In the genomic region with DNA sequence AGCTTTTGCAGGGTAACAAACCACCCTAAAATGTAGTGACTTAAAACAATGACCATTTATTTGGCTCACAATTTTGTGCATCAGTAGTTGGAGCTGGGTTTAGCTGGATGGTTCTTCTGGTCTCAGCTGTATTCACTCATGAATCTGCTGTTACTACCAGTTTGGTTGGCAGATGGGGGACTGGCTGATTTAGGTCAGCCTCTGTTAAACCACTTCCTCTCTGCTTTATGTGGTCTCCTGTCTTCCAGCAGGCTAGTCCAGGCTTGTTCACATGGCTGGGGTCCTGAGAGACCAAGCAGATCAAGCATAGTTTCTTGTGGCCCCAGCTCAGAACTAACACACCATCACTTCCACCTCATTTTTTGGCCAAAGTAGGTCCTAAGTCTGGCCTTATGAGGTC, we compare ENCODE assay signal across 22 cellular contexts.
"Had no signal": no experiment of that assay in that cellular context is flagged by ENCODE, and none has a peak within 500 bp of the region (broad histone marks: within the 10 kb centered on the region; RNA-seq: fewer than 3 reads in every experiment).

No MANE protein-coding gene starts in this region.

- H3K27me3 Mint-ChIP-seq: activated B cell treated with CpG ODN at 0.5 μM for 24 hours; activated CD4-positive, alpha-beta T cell treated with anti-CD3 and anti-CD28 coated beads for 36 hours; activated T-cell treated with anti-CD3 and anti-CD28 coated beads, Interleukin-2, amount 50 U/mL, for 24 hours; central memory CD8-positive, alpha-beta T cell; effector memory CD8-positive, alpha-beta T cell; progenitor cell of endocrine pancreas had no signal

- H3K9me3 Mint-ChIP-seq: activated B cell treated with CpG ODN at 0.5 μM for 24 hours; activated T-cell treated with anti-CD3 and anti-CD28 coated beads, Interleukin-2, amount 50 U/mL, for 24 hours; activated T-helper 17 cell treated with anti-CD3 and anti-CD28 coated beads, Interleukin-2, amount 50 U/mL, for 72 hours had no signal

- H3K4me1 Mint-ChIP-seq: activated B cell treated with CpG ODN at 0.5 μM for 24 hours; activated CD4-positive, alpha-beta T cell treated with anti-CD3 and anti-CD28 coated beads for 36 hours; activated naive CD8-positive, alpha-beta T cell treated with anti-CD3 and anti-CD28 coated beads for 36 hours; activated T-helper 17 cell treated with anti-CD3 and anti-CD28 coated beads, Interleukin-2, amount 50 U/mL, for 72 hours; central memory CD8-positive, alpha-beta T cell; natural killer cell had no signal

- H3K27me3 ChIP-seq: sigmoid colon, upper lobe of left lung had no signal

- H3K4me3 ChIP-seq: left ventricle myocardium inferior, sigmoid colon, upper lobe of left lung had no signal

- H3K36me3 Mint-ChIP-seq: activated naive CD8-positive, alpha-beta T cell treated with anti-CD3 and anti-CD28 coated beads for 36 hours; natural killer cell had no signal

- H3K27ac ChIP-seq: left ventricle myocardium inferior, sigmoid colon, upper lobe of left lung had no signal

- H3K4me1 ChIP-seq: left ventricle myocardium inferior, sigmoid colon, upper lobe of left lung had no signal

- DNase-seq: activated B cell treated with CpG ODN at 0.5 μM for 24 hours; activated CD4-positive, alpha-beta T cell treated with anti-CD3 and anti-CD28 coated beads for 36 hours; activated CD4-positive, alpha-beta T cell treated with anti-CD3 and anti-CD28 coated beads, Interleukin-2, amount 50 U/mL, for 4 hours; activated CD8-positive, alpha-beta memory T cell treated with anti-CD3 and anti-CD28 coated beads for 24 hours; activated CD8-positive, alpha-beta memory T cell treated with anti-CD3 and anti-CD28 coated beads, Interleukin-2, amount 50 U/mL, for 4 hours; activated naive CD4-positive, alpha-beta T cell; activated naive CD8-positive, alpha-beta T cell treated with anti-CD3 and anti-CD28 coated beads for 36 hours; activated T-cell treated with anti-CD3 and anti-CD28 coated beads, Interleukin-2, amount 50 U/mL, for 24 hours; effector memory CD8-positive, alpha-beta T cell; hippocampal formation; left ventricle myocardium inferior; midbrain; natural killer cell; retina; sigmoid colon; stimulated activated CD4-positive, alpha-beta T cell treated with anti-CD3 and anti-CD28 coated beads, Interleukin-4, amount 100 ng/mL, for 24 hours; stimulated activated naive CD4-positive, alpha-beta T cell treated with Interleukin-2 at 50 U/mL for 16 hours; upper lobe of left lung had no signal

- H3K27ac Mint-ChIP-seq: activated B cell treated with CpG ODN at 0.5 μM for 24 hours; activated CD4-positive, alpha-beta T cell treated with anti-CD3 and anti-CD28 coated beads for 36 hours; activated naive CD8-positive, alpha-beta T cell treated with anti-CD3 and anti-CD28 coated beads for 36 hours; activated T-cell treated with anti-CD3 and anti-CD28 coated beads, Interleukin-2, amount 50 U/mL, for 24 hours; activated T-helper 17 cell treated with anti-CD3 and anti-CD28 coated beads, Interleukin-2, amount 50 U/mL, for 72 hours; effector memory CD8-positive, alpha-beta T cell; natural killer cell; progenitor cell of endocrine pancreas had no signal

- ATAC-seq: activated CD4-positive, alpha-beta T cell treated with anti-CD3 and anti-CD28 coated beads for 36 hours; activated T-helper 17 cell treated with anti-CD3 and anti-CD28 coated beads, Interleukin-2, amount 50 U/mL, for 72 hours; effector memory CD8-positive, alpha-beta T cell; esophagus mucosa; natural killer cell had no signal

- H3K9me3 ChIP-seq: left ventricle myocardium inferior, sigmoid colon, upper lobe of left lung had no signal

- H3K4me3 Mint-ChIP-seq: activated B cell treated with CpG ODN at 0.5 μM for 24 hours; activated CD4-positive, alpha-beta T cell treated with anti-CD3 and anti-CD28 coated beads for 36 hours; activated naive CD8-positive, alpha-beta T cell treated with anti-CD3 and anti-CD28 coated beads for 36 hours; activated T-cell treated with anti-CD3 and anti-CD28 coated beads, Interleukin-2, amount 50 U/mL, for 24 hours; activated T-helper 17 cell treated with anti-CD3 and anti-CD28 coated beads, Interleukin-2, amount 50 U/mL, for 72 hours; central memory CD8-positive, alpha-beta T cell; effector memory CD8-positive, alpha-beta T cell; natural killer cell had no signal
